ENCODE assay signal across 13 cellular contexts in genomic region chr12:9759680-9760592, GRCh38. TPM values are rescaled to one million over a fixed set of nuclear protein-coding genes. Genes with fewer than 3 reads are reported as not detected.
DNase-seq lines count a peak whose midpoint lies in the region; ATAC-seq and TF ChIP-seq lines count a peak whose summit lies in the region.
"Had no signal": no experiment of that assay in that cellular context is flagged by ENCODE, and none has a peak within 500 bp of the region (broad histone marks: within the 10 kb centered on the region; RNA-seq: fewer than 3 reads in every experiment).

No MANE protein-coding gene starts in this region.

- no peak for TF ChIP-seq EP300 in suprapubic skin (IDR thresholded peaks at IDR 0.05)

- peaks cover 3% of the 10 kb centered on the region for H3K27me3 Mint-ChIP-seq in activated CD4-positive, alpha-beta T cell treated with anti-CD3 and anti-CD28 coated beads, Interleukin-2, amount 10 ng/mL, durations not matched to agents 24 days and 14 days
- no peaks in the 10 kb centered on the region for H3K27me3 Mint-ChIP-seq in effector memory CD8-positive, alpha-beta T cell

- WGBS in suprapubic skin: 85% methylated on average over 3 of the region's 3 CpGs

- H3K4me1 Mint-ChIP-seq in activated CD4-positive, alpha-beta T cell treated with anti-CD3 and anti-CD28 coated beads, Interleukin-2, amount 10 ng/mL, durations not matched to agents 24 days and 14 days: peaks cover 47% of the 10 kb centered on the region
- peaks cover 45 to 63% of the 10 kb centered on the region in 2 donors for H3K4me1 Mint-ChIP-seq in effector memory CD8-positive, alpha-beta T cell (ENCODE audit: low read depth in 2 of 2)

- BruUV-seq in Panc1 (replicated peaks; lab: Mats Ljungman, UMichigan): TSS peak; percentile 88

- peak overlapping the region; percentile 94 for H3K4me3 Mint-ChIP-seq in activated CD4-positive, alpha-beta T cell treated with anti-CD3 and anti-CD28 coated beads, Interleukin-2, amount 10 ng/mL, durations not matched to agents 24 days and 14 days
- peak overlapping the region; percentile 91 to 98 for H3K4me3 Mint-ChIP-seq in effector memory CD8-positive, alpha-beta T cell
- H3K4me3 Mint-ChIP-seq: HFFc6 had no signal

- H3K27ac ChIP-seq in Panc1 (ENCODE audit: low read length) (no peak overlapping the region), suprapubic skin (peak overlapping the region; percentile 23)
- H3K27ac ChIP-seq: epithelial cell of prostate had no signal

- CTCF ChIA-PET in Panc1 (lab: Charles Lee): interaction anchor here (1.1 kb wide), 1 partner anchor 10 kb away, joined by 3 read pairs; no protein-coding TSS in a partner anchor

- no peaks in the 10 kb centered on the region for H3K36me3 ChIP-seq in Panc1 (ENCODE audit: control insufficient read depth, insufficient read depth, low read length)
- H3K36me3 ChIP-seq in suprapubic skin: no peaks in the 10 kb centered on the region
- no peaks in the 10 kb centered on the region for H3K36me3 ChIP-seq in mucosa of descending colon (ENCODE audit: low read depth)

- ATAC-seq in Panc1: no peak
- no peak for ATAC-seq in effector memory CD8-positive, alpha-beta T cell (replicated peaks)
- no peak for ATAC-seq in HG02588 (IDR thresholded peaks at IDR 0.05; ENCODE audit: unreplicated experiment)
- no peak for ATAC-seq in mucosa of descending colon

- H3K27me3 ChIP-seq in Panc1 (ENCODE audit: control insufficient read depth, insufficient read depth, low read length) (no peaks in the 10 kb centered on the region), suprapubic skin (no peaks in the 10 kb centered on the region)

- POLR2A ChIA-PET in Panc1 (lab: Charles Lee): no interaction called here

- no peaks in the 10 kb centered on the region for H3K9me3 ChIP-seq in Panc1 (ENCODE audit: control insufficient read depth, insufficient read depth, low read depth, low read length)
- no peaks in the 10 kb centered on the region for H3K9me3 ChIP-seq in suprapubic skin
- H3K9me3 ChIP-seq in mucosa of descending colon: no peaks in the 10 kb centered on the region

- in situ Hi-C loops in Panc1 (cut with HindIII; ENCODE audit: low pct_unique_long_range_greater_than_20kb, low sequenced_read_pairs): no loop called here

- H3K9me3 Mint-ChIP-seq in activated CD4-positive, alpha-beta T cell treated with anti-CD3 and anti-CD28 coated beads, Interleukin-2, amount 10 ng/mL, durations not matched to agents 24 days and 14 days: peaks cover 5% of the 10 kb centered on the region
- no peaks in the 10 kb centered on the region for H3K9me3 Mint-ChIP-seq in effector memory CD8-positive, alpha-beta T cell
- H3K9me3 Mint-ChIP-seq: HFFc6 had no signal

- peak overlapping the region in 1 of 2 experiments; percentile 31; a peak in 1 of 4 replicates for H3K4me3 ChIP-seq in Panc1 (ENCODE audit: low read depth in 2 of 2, low read length in 2 of 2)
- peak overlapping the region; percentile 36 for H3K4me3 ChIP-seq in suprapubic skin
- H3K4me3 ChIP-seq in mucosa of descending colon: no peak overlapping the region

- intact Hi-C loops in activated CD4-positive, alpha-beta T cell treated with anti-CD3 and anti-CD28 coated beads, Interleukin-2, amount 10 ng/mL, durations not matched to agents 24 days and 14 days (cut with micrococcal nuclease): loop anchor here (1.0 kb wide), 3 partner anchors 91 to 516 kb away; partner anchors contain the start of gene CLEC2D
- intact Hi-C loops in Panc1 (cut with micrococcal nuclease; ENCODE audit: unreplicated experiment): loop anchor here (10.0 kb wide), 1 partner anchor 255 kb away; the partner anchor contains the start of gene CLEC12B
- intact Hi-C loops in mucosa of descending colon (cut with DNase I, micrococcal nuclease): loop anchor here in 1 of 2 donors (10.0 kb wide), 1 partner anchor 165 kb away; no protein-coding TSS in a partner anchor

- no peak for TF ChIP-seq CTCF in Panc1 (IDR thresholded peaks at IDR 0.05)
- TF ChIP-seq CTCF in suprapubic skin (IDR thresholded peaks at IDR 0.05): no peak
- TF ChIP-seq CTCF in mucosa of descending colon (IDR thresholded peaks at IDR 0.05): no peak

- DNase-seq in activated CD4-positive, alpha-beta T cell treated with anti-CD3 and anti-CD28 coated beads, Interleukin-2, amount 10 ng/mL, durations not matched to agents 24 days and 14 days: peak; percentile 77
- no peak for DNase-seq in activated CD4-positive, alpha-beta T cell treated with anti-CD3 and anti-CD28 coated beads for 48 hours
- DNase-seq in Panc1 (ENCODE audit: low read depth, low spot score) (no peak), suprapubic skin (ENCODE audit: low spot score in 2 of 2) (no peak), dedifferentiated amniotic fluid mesenchymal stem cell (ENCODE audit: extremely low spot score) (no peak), mucosa of descending colon (no peak)
- no peak for DNase-seq in effector memory CD8-positive, alpha-beta T cell
- DNase-seq: 8988T, HFFc6, NCI-H2081 had no signal

- H3K36me3 Mint-ChIP-seq in activated CD4-positive, alpha-beta T cell treated with anti-CD3 and anti-CD28 coated beads, Interleukin-2, amount 10 ng/mL, durations not matched to agents 24 days and 14 days (ENCODE audit: low read depth): peaks cover 55% of the 10 kb centered on the region
- peaks cover 85% of the 10 kb centered on the region for H3K36me3 Mint-ChIP-seq in effector memory CD8-positive, alpha-beta T cell (ENCODE audit: insufficient read depth)

- H3K27ac Mint-ChIP-seq in activated CD4-positive, alpha-beta T cell treated with anti-CD3 and anti-CD28 coated beads, Interleukin-2, amount 10 ng/mL, durations not matched to agents 24 days and 14 days: peak overlapping the region; percentile 96
- H3K27ac Mint-ChIP-seq in effector memory CD8-positive, alpha-beta T cell: peak overlapping the region; percentile 96 to 100
- H3K27ac Mint-ChIP-seq: HFFc6 had no signal

- TF ChIP-seq POLR2A in suprapubic skin (IDR thresholded peaks at IDR 0.05): no peak

- H3K4me1 ChIP-seq in Panc1 (ENCODE audit: control insufficient read depth, insufficient read depth, low read length) (no peaks in the 10 kb centered on the region; the same call in 1 of the 2 replicates), suprapubic skin (no peaks in the 10 kb centered on the region), mucosa of descending colon (ENCODE audit: low read depth) (no peaks in the 10 kb centered on the region)

RNA-seq across cellular contexts. Expression of gene CD69, which starts 0.8 kb away (rescaled TPM):
- total RNA-seq in activated CD4-positive, alpha-beta T cell treated with anti-CD3 and anti-CD28 coated beads, Interleukin-2, amount 10 ng/mL, durations not matched to agents 24 days and 14 days: 106 and 111 TPM in 2 replicates
- total RNA-seq in Panc1 (2021; ENCODE audit: unreplicated experiment) (0.98 TPM), suprapubic skin (1 to 10 TPM in 3 of 4 donors, under 1 TPM in 1; 0.93 to 2.7 (median 1.7) TPM), mucosa of descending colon (1 to 10 TPM; 2.4 to 4.7 (median 3.2) TPM)
- polyA plus RNA-seq in Panc1 (2012; ENCODE audit: insufficient read length): 0.22 TPM
- total RNA-seq: HFFc6 had no signal

RNA-seq across cellular contexts. Expression of gene CLECL1, which starts 27.0 kb away (rescaled TPM):
- total RNA-seq in activated CD4-positive, alpha-beta T cell treated with anti-CD3 and anti-CD28 coated beads, Interleukin-2, amount 10 ng/mL, durations not matched to agents 24 days and 14 days: 5.3 and 9.1 TPM in 2 replicates
- not detected for total RNA-seq in Panc1 (2021; ENCODE audit: unreplicated experiment)
- not detected for polyA plus RNA-seq in Panc1 (2012; ENCODE audit: insufficient read length)
- total RNA-seq in suprapubic skin: not detected
- total RNA-seq in mucosa of descending colon: under 1 TPM in 2 of 3 donors, not detected in 1; 0.51 to 0.64 TPM
- total RNA-seq: HFFc6, mesenteric fat pad had no signal

Comparison
In these comparisons a context has a peak if more than half of its experiments do, and no peak if none do; other contexts are left out.
1. RNA of gene CD69, which starts 0.8 kb away (total RNA-seq): 106 to 111 TPM in activated CD4-positive, alpha-beta T cell treated with anti-CD3 and anti-CD28 coated beads, Interleukin-2, amount 10 ng/mL, durations not matched to agents 24 days and 14 days; 2.4 to 4.7 TPM in mucosa of descending colon, 0.93 to 2.7 TPM in suprapubic skin and 0.98 TPM in Panc1 (single experiment); every median in the first group is over 10 times any median in the second.